26 cellular contexts compared by ENCODE assay signal in genomic region chr6:142011156-142011555, GRCh38.
DNase-seq lines count a peak whose midpoint lies in the region; ATAC-seq, FAIRE-seq and TF ChIP-seq lines count a peak whose summit lies in the region.
"Had no signal": no experiment of that assay in that cellular context is flagged by ENCODE, and none has a peak within 500 bp of the region (broad histone marks: within the 10 kb centered on the region; RNA-seq: fewer than 3 reads in every experiment).

No MANE protein-coding gene starts in this region.

- dilution Hi-C loops in endothelial cell of umbilical vein (cut with MboI; ENCODE audit: extremely low pct_ligation_motif_present, low sequenced_read_pairs), result no loop called here

- H3K36me3 ChIP-seq in PC-3 (ENCODE audit: low read depth, low read length) (no peaks in the 10 kb centered on the region), endothelial cell of umbilical vein (ENCODE audit: control insufficient read depth in 2 of 2, extremely low read depth in 1 of 2, insufficient read depth in 2 of 2, low read length in 2 of 2) (no peaks in the 10 kb centered on the region), mesenchymal stem cell (ENCODE audit: control insufficient read depth in 1 of 2, insufficient read depth in 2 of 2, low read depth in 1 of 2, low read length in 2 of 2) (no peaks in the 10 kb centered on the region), MG63 (no peaks in the 10 kb centered on the region)

- no peak overlapping the region for H3K23ac ChIP-seq in mesenchymal stem cell (ENCODE audit: low read length in 2 of 2)

- H3K27ac ChIP-seq in PC-3 (ENCODE audit: low read length) (peak overlapping the region; percentile 68), endothelial cell of umbilical vein (ENCODE audit: insufficient read depth, low read depth, low read length) (peak overlapping the region; percentile 34), mesenchymal stem cell (ENCODE audit: low read length, poor library complexity, severe bottlenecking) (no peak overlapping the region)
- H3K27ac ChIP-seq: C4-2B, parathyroid adenoma had no signal

- CTCF ChIA-PET in PC-3 (lab: Charles Lee), result no interaction called here
- CTCF ChIA-PET in endothelial cell of umbilical vein (lab: Charles Lee), result interaction anchor here (1.5 to 1.7 kb wide), 3 partner anchors 11 to 20 kb away, joined by 3 to 7 read pairs (median 4); no protein-coding TSS in a partner anchor
- CTCF ChIA-PET in GM10248 (lab: Yijun Ruan, JAX), result no interaction called here

- H2BK12ac ChIP-seq in mesenchymal stem cell (ENCODE audit: low read length in 2 of 2), result no peak overlapping the region

- intact Hi-C loops in PC-3 (cut with micrococcal nuclease), result loop anchor here (5.0 kb wide), 1 partner anchor 36 kb away; no protein-coding TSS in a partner anchor
- intact Hi-C loops in endothelial cell of umbilical vein (cut with micrococcal nuclease), result no loop called here
- intact Hi-C loops in natural killer cell (cut with micrococcal nuclease), result no loop called here

- H3K4me1 Mint-ChIP-seq in natural killer cell, result no peaks in the 10 kb centered on the region

- no peak overlapping the region for H2BK120ac ChIP-seq in mesenchymal stem cell (ENCODE audit: low read depth, low read length)

- H3K79me1 ChIP-seq in mesenchymal stem cell (replicated peaks; ENCODE audit: low read length, poor library complexity, severe bottlenecking), result no peaks in the 10 kb centered on the region

- no peak overlapping the region for H2BK15ac ChIP-seq in mesenchymal stem cell (ENCODE audit: low read depth, poor library complexity, severe bottlenecking)

- H3K9me3 ChIP-seq in PC-3 (ENCODE audit: low read length) (no peaks in the 10 kb centered on the region), endothelial cell of umbilical vein (replicated peaks; ENCODE audit: control insufficient read depth, insufficient read depth, low read length) (no peaks in the 10 kb centered on the region), mesenchymal stem cell (ENCODE audit: control insufficient read depth, low read length) (peaks cover 8% of the 10 kb centered on the region), MG63 (no peaks in the 10 kb centered on the region)

- peaks cover 0 to 3% of the 10 kb centered on the region in 2 donors for H3K9me3 Mint-ChIP-seq in natural killer cell
- H3K9me3 Mint-ChIP-seq: natural killer cell treated with Interleukin-12 subunit alpha and Interleukin-12 subunit beta and Interleukin-15 and Interleukin-18, amount 100 ng/mL, for 72 hours; type B pancreatic cell had no signal

- no peak overlapping the region for H4K91ac ChIP-seq in mesenchymal stem cell (ENCODE audit: low read length)

- DNase-seq in AG10803 (ENCODE audit: low read depth) (peak; percentile 24), PC-3 (peak; percentile 41), endothelial cell of umbilical vein (ENCODE audit: low read depth, low spot score) (peak; percentile 20), mesenchymal stem cell (no peak), MG63 (no peak), T-helper 1 cell (no peak), natural killer cell (no peak), GM10248 (ENCODE audit: extremely low spot score) (no peak)
- DNase-seq: ACHN; activated CD4-positive, alpha-beta T cell treated with anti-CD3 and anti-CD28 coated beads for 1 hour; activated CD8-positive, alpha-beta T cell treated with anti-CD3 and anti-CD28 coated beads, Interleukin-2, amount 10 ng/mL, durations not matched to agents 7 days and 5 days; activated naive CD4-positive, alpha-beta T cell treated with Interleukin-2 at 50 U/mL for 16 hours; activated T-cell treated with anti-CD3 and anti-CD28 coated beads, Interleukin-2, amount 50 U/mL, for 1 hour; KBM-7; midbrain; NCI-H1694; NCI-H2171; stimulated activated CD8-positive, alpha-beta memory T cell treated with anti-CD3 and anti-CD28 coated beads, Interleukin-4, amount 100 ng/mL, for 48 hours had no signal

- H3K27me3 ChIP-seq in PC-3 (ENCODE audit: low read length), result no peaks in the 10 kb centered on the region
- H3K27me3 ChIP-seq in endothelial cell of umbilical vein (ENCODE audit: control insufficient read depth in 2 of 2, insufficient read depth in 2 of 2, low read length in 2 of 2), result no peaks in the 10 kb centered on the region
- no peaks in the 10 kb centered on the region for H3K27me3 ChIP-seq in mesenchymal stem cell (ENCODE audit: control insufficient read depth in 1 of 2, insufficient read depth in 1 of 2, low read length in 2 of 2)
- H3K27me3 ChIP-seq in MG63, result no peaks in the 10 kb centered on the region

- no peak for FAIRE-seq in endothelial cell of umbilical vein (lab: Jason Lieb, UNC)
- FAIRE-seq: D721Med, GM18507 had no signal

- H3K79me2 ChIP-seq in PC-3 (ENCODE audit: low read length) (no peaks in the 10 kb centered on the region), endothelial cell of umbilical vein (ENCODE audit: control insufficient read depth, insufficient read depth, low read length) (no peaks in the 10 kb centered on the region)
- H3K79me2 ChIP-seq: parathyroid adenoma had no signal

- H3K27ac Mint-ChIP-seq in natural killer cell, result no peak overlapping the region
- H3K27ac Mint-ChIP-seq: activated CD8-positive, alpha-beta T cell treated with anti-CD3 and anti-CD28 coated beads, Interleukin-2, amount 10 ng/mL, durations not matched to agents 7 days and 5 days; natural killer cell treated with Interleukin-12 subunit alpha and Interleukin-12 subunit beta and Interleukin-15 and Interleukin-18, amount 100 ng/mL, for 72 hours; type B pancreatic cell had no signal

- no peaks in the 10 kb centered on the region for H3K9me2 ChIP-seq in PC-3 (replicated peaks; ENCODE audit: low read length)

- peaks cover 10% of the 10 kb centered on the region for H3F3A ChIP-seq in PC-3 (ENCODE audit: low read length, unreplicated experiment)

- POLR2A ChIA-PET in PC-3 (lab: Charles Lee; ENCODE audit: unreplicated experiment) (no interaction called here), endothelial cell of umbilical vein (lab: Charles Lee) (no interaction called here), GM10248 (lab: Yijun Ruan, JAX) (no interaction called here)

- H3K4me1 ChIP-seq in PC-3 (ENCODE audit: insufficient read depth, low read length) (peaks cover 61% of the 10 kb centered on the region), endothelial cell of umbilical vein (ENCODE audit: control insufficient read depth, extremely low read depth, insufficient read depth, low read length) (peaks cover 43% of the 10 kb centered on the region), mesenchymal stem cell (ENCODE audit: control insufficient read depth, insufficient read depth, low read depth, low read length) (peaks cover 1% of the 10 kb centered on the region)
- H3K4me1 ChIP-seq: parathyroid adenoma had no signal

- H3K9ac ChIP-seq in PC-3 (ENCODE audit: low read length) (peak overlapping the region; percentile 67; the same call in 1 of the 2 replicates), endothelial cell of umbilical vein (replicated peaks; ENCODE audit: extremely low read depth, insufficient read depth, low read length) (peak overlapping the region; percentile 9), mesenchymal stem cell (ENCODE audit: low read length) (peak overlapping the region; percentile 68)
- H3K9ac ChIP-seq: parathyroid adenoma had no signal

- H3K4me3 ChIP-seq in AG10803 (ENCODE audit: low read length) (no peak overlapping the region), PC-3 (ENCODE audit: low read length) (no peak overlapping the region), endothelial cell of umbilical vein (replicated peaks in 1 of 3; ENCODE audit: insufficient read depth in 1 of 3, low read depth in 1 of 3, low read length in 3 of 3) (no peak overlapping the region), mesenchymal stem cell (ENCODE audit: insufficient read depth in 1 of 2, low read depth in 1 of 2, low read length in 2 of 2) (no peak overlapping the region), MG63 (no peak overlapping the region)

- no peak overlapping the region for H3K18ac ChIP-seq in mesenchymal stem cell (ENCODE audit: low read depth in 1 of 2, low read length in 2 of 2)

- H3K4me2 ChIP-seq in PC-3 (ENCODE audit: low read length) (peak overlapping the region; percentile 45; the same call in 1 of the 2 replicates), endothelial cell of umbilical vein (ENCODE audit: insufficient read depth, low read length) (no peak overlapping the region), mesenchymal stem cell (ENCODE audit: low read length, poor library complexity, severe bottlenecking) (no peak overlapping the region)

- no peak overlapping the region for H3K4me3 Mint-ChIP-seq in natural killer cell
- H3K4me3 Mint-ChIP-seq: activated CD8-positive, alpha-beta T cell treated with anti-CD3 and anti-CD28 coated beads, Interleukin-2, amount 10 ng/mL, durations not matched to agents 7 days and 5 days; natural killer cell treated with Interleukin-12 subunit alpha and Interleukin-12 subunit beta and Interleukin-15 and Interleukin-18, amount 100 ng/mL, for 72 hours; type B pancreatic cell had no signal

- BruUV-seq in PC-3 (replicated peaks; lab: Mats Ljungman, UMichigan) (no TSS peak), endothelial cell of umbilical vein (replicated peaks; lab: Mats Ljungman, UMichigan) (no TSS peak)

- H3K27me3 Mint-ChIP-seq in natural killer cell (ENCODE audit: low read depth in 2 of 2), result no peaks in the 10 kb centered on the region
- H3K27me3 Mint-ChIP-seq: natural killer cell treated with Interleukin-12 subunit alpha and Interleukin-12 subunit beta and Interleukin-15 and Interleukin-18, amount 100 ng/mL, for 72 hours; type B pancreatic cell had no signal

- no peaks in the 10 kb centered on the region for H4K20me1 ChIP-seq in PC-3 (ENCODE audit: low read length)
- H4K20me1 ChIP-seq in endothelial cell of umbilical vein (replicated peaks; ENCODE audit: control insufficient read depth, extremely low read depth, insufficient read depth, low read length), result no peaks in the 10 kb centered on the region

- H2AK5ac ChIP-seq in mesenchymal stem cell (ENCODE audit: low read length, severe bottlenecking), result no peak overlapping the region

- H3K14ac ChIP-seq in mesenchymal stem cell (ENCODE audit: low read length in 2 of 2), result no peak overlapping the region

- H4K8ac ChIP-seq in mesenchymal stem cell (ENCODE audit: low read length), result no peak overlapping the region

- no peak for TF ChIP-seq POLR2A in endothelial cell of umbilical vein (IDR thresholded peaks at IDR 0.05; ENCODE audit: low read depth, low read length)

- H3K9me1 ChIP-seq in endothelial cell of umbilical vein (replicated peaks; ENCODE audit: control insufficient read depth, extremely low read depth, insufficient read depth, low read length), result no peaks in the 10 kb centered on the region

- H2AFZ ChIP-seq in PC-3 (ENCODE audit: low read length) (no peak overlapping the region), endothelial cell of umbilical vein (ENCODE audit: low read depth, low read length) (peak overlapping the region; percentile 62), mesenchymal stem cell (ENCODE audit: low read depth, low read length) (no peak overlapping the region)
- H2AFZ ChIP-seq: parathyroid adenoma had no signal

- ATAC-seq in PC-3, result no peak
- no peak for ATAC-seq in natural killer cell
- ATAC-seq: activated CD8-positive, alpha-beta T cell treated with anti-CD3 and anti-CD28 coated beads, Interleukin-2, amount 10 ng/mL, durations not matched to agents 7 days and 5 days; esophagus mucosa; natural killer cell treated with Interleukin-12 subunit alpha and Interleukin-12 subunit beta and Interleukin-15 and Interleukin-18, amount 100 ng/mL, for 72 hours; sciatic nerve had no signal

- no peak for TF ChIP-seq CTCF in AG10803 (conservative IDR thresholded peaks at IDR 0.05; ENCODE audit: low read length)
- TF ChIP-seq CTCF in PC-3 (conservative IDR thresholded peaks at IDR 0.05; ENCODE audit: low read depth, low read length), result no peak
- no peak for TF ChIP-seq CTCF in endothelial cell of umbilical vein (IDR thresholded peaks at IDR 0.05; ENCODE audit: extremely low read depth in 1 of 2, insufficient read depth in 1 of 2, low read depth in 1 of 2, low read length in 2 of 2)
- TF ChIP-seq CTCF in natural killer cell (IDR thresholded peaks at IDR 0.05), result no peak
- TF ChIP-seq CTCF in GM10248 (IDR thresholded peaks at IDR 0.05; ENCODE audit: control extremely low read depth, extremely low read depth, low read depth, missing control alignments), result no peak

- no peak overlapping the region for H2BK5ac ChIP-seq in mesenchymal stem cell (ENCODE audit: low read depth, low read length, poor library complexity, severe bottlenecking)

- H3K36me3 Mint-ChIP-seq in natural killer cell, result no peaks in the 10 kb centered on the region
- H3K36me3 Mint-ChIP-seq: natural killer cell treated with Interleukin-12 subunit alpha and Interleukin-12 subunit beta and Interleukin-15 and Interleukin-18, amount 100 ng/mL, for 72 hours; type B pancreatic cell had no signal

- H3K4ac ChIP-seq in mesenchymal stem cell (ENCODE audit: low read depth in 1 of 2, low read length in 2 of 2), result no peak overlapping the region

Comparison
In these comparisons a context has a peak if more than half of its experiments do, and no peak if none do; other contexts are left out.
1. DNase-seq: peak in AG10803 (single experiment), PC-3 (single experiment) and endothelial cell of umbilical vein (single experiment); none in mesenchymal stem cell (single experiment), MG63 (single experiment), T-helper 1 cell (0 of 5), natural killer cell (single experiment) and GM10248 (single experiment).
2. H3K9ac ChIP-seq: peak in every context shown above with its lines; median percentile 68 in mesenchymal stem cell; 67 in PC-3; 9 in endothelial cell of umbilical vein.